Comparison of ENCODE assay signal across 10 cellular contexts in the genomic region with DNA sequence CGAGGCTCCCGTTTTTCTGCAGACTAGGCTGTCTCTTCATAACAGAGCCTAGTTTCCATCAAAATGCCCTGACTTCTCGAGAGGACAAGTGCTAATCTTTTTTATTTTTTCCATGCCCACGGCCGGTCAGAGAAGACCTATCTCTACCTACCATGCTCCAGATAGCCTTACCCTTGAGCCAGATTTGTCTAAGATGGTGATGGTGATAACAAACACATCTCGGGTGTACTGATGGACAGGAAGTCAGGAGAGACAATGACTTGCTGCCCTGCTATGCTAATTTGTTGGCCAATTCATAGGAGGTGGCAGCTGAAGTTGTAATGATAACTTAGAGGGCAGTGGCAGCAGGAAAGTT. TPM values are rescaled to one million over a fixed set of nuclear protein-coding genes. Genes with fewer than 3 reads are reported as not detected.
DNase-seq lines count a peak whose midpoint lies in the region; ATAC-seq lines count a peak whose summit lies in the region.
"Had no signal": no experiment of that assay in that cellular context is flagged by ENCODE, and none has a peak within 500 bp of the region (broad histone marks: within the 10 kb centered on the region; RNA-seq: fewer than 3 reads in every experiment).

No MANE protein-coding gene starts in this region.

- DNase-seq in activated T-cell treated with anti-CD3 and anti-CD28 coated beads, Interleukin-2, amount 50 U/mL, for 24 hours, result no peak
- DNase-seq in activated T-cell treated with anti-CD3 and anti-CD28 coated beads for 4 hours (no peak), DMS 273 treated with DMSO at 0.1 percent for 48 hours (lab: John Stamatoyannopoulos, UW) (no peak), SIG-M5 (lab: John Stamatoyannopoulos, UW) (no peak)
- no peak for DNase-seq in activated CD4-positive, alpha-beta memory T cell treated with anti-CD3 and anti-CD28 coated beads for 36 hours
- no peak for DNase-seq in stimulated activated effector memory CD8-positive, alpha-beta T cell treated with anti-CD3 and anti-CD28 coated beads, Interleukin-12 subunit alpha, Interleukin-12 subunit beta, amount 100 ng/mL, for 72 hours (ENCODE audit: low spot score in 2 of 2)
- DNase-seq: left cardiac atrium had no signal

- no peaks in the 10 kb centered on the region for H3K27me3 Mint-ChIP-seq in activated T-cell treated with anti-CD3 and anti-CD28 coated beads, Interleukin-2, amount 50 U/mL, for 24 hours
- H3K27me3 Mint-ChIP-seq in activated CD4-positive, alpha-beta memory T cell treated with anti-CD3 and anti-CD28 coated beads for 36 hours, result no peaks in the 10 kb centered on the region

- CTCF ChIA-PET in activated CD4-positive, alpha-beta memory T cell treated with anti-CD3 and anti-CD28 coated beads for 36 hours (lab: Charles Lee), result interaction anchor here (1.0 to 1.5 kb wide), 6 partner anchors 14 to 81 kb away, joined by 3 to 5 read pairs (median 3); no protein-coding TSS in a partner anchor

- peak overlapping the region; percentile 55 for H3K4me3 Mint-ChIP-seq in activated T-cell treated with anti-CD3 and anti-CD28 coated beads, Interleukin-2, amount 50 U/mL, for 24 hours
- peak overlapping the region; percentile 51 for H3K4me3 Mint-ChIP-seq in activated CD4-positive, alpha-beta memory T cell treated with anti-CD3 and anti-CD28 coated beads for 36 hours
- H3K4me3 Mint-ChIP-seq in stimulated activated effector memory CD8-positive, alpha-beta T cell treated with anti-CD3 and anti-CD28 coated beads, Interleukin-12 subunit alpha, Interleukin-12 subunit beta, amount 100 ng/mL, for 72 hours, result peak overlapping the region; percentile 46
- H3K4me3 Mint-ChIP-seq: neural crest cell had no signal

- intact Hi-C loops in activated CD4-positive, alpha-beta memory T cell treated with anti-CD3 and anti-CD28 coated beads for 36 hours (cut with micrococcal nuclease), result loop anchor here (1.0 kb wide), 5 partner anchors 33 to 143 kb away; a partner anchor contains a TSS

- H3K4me1 Mint-ChIP-seq in activated T-cell treated with anti-CD3 and anti-CD28 coated beads, Interleukin-2, amount 50 U/mL, for 24 hours (ENCODE audit: low read depth), result peaks cover 47% of the 10 kb centered on the region
- peaks cover 33% of the 10 kb centered on the region for H3K4me1 Mint-ChIP-seq in activated CD4-positive, alpha-beta memory T cell treated with anti-CD3 and anti-CD28 coated beads for 36 hours (ENCODE audit: low read depth)
- H3K4me1 Mint-ChIP-seq in stimulated activated effector memory CD8-positive, alpha-beta T cell treated with anti-CD3 and anti-CD28 coated beads, Interleukin-12 subunit alpha, Interleukin-12 subunit beta, amount 100 ng/mL, for 72 hours, result peaks cover 28% of the 10 kb centered on the region
- H3K4me1 Mint-ChIP-seq: neural crest cell had no signal

- POLR2A ChIA-PET in activated CD4-positive, alpha-beta memory T cell treated with anti-CD3 and anti-CD28 coated beads for 36 hours (lab: Charles Lee), result interaction anchor here (0.8 to 2.2 kb wide), 7 partner anchors 31 to 108 kb away, joined by 3 to 14 read pairs (median 8); a partner anchor contains a TSS

- H3K36me3 Mint-ChIP-seq in activated T-cell treated with anti-CD3 and anti-CD28 coated beads, Interleukin-2, amount 50 U/mL, for 24 hours (ENCODE audit: low read depth), result peaks cover 88% of the 10 kb centered on the region
- peaks cover 29% of the 10 kb centered on the region for H3K36me3 Mint-ChIP-seq in activated CD4-positive, alpha-beta memory T cell treated with anti-CD3 and anti-CD28 coated beads for 36 hours
- peaks cover 99% of the 10 kb centered on the region for H3K36me3 Mint-ChIP-seq in stimulated activated effector memory CD8-positive, alpha-beta T cell treated with anti-CD3 and anti-CD28 coated beads, Interleukin-12 subunit alpha, Interleukin-12 subunit beta, amount 100 ng/mL, for 72 hours

- H3K27ac Mint-ChIP-seq in activated T-cell treated with anti-CD3 and anti-CD28 coated beads, Interleukin-2, amount 50 U/mL, for 24 hours, result peak overlapping the region; percentile 98
- peak overlapping the region; percentile 97 for H3K27ac Mint-ChIP-seq in activated CD4-positive, alpha-beta memory T cell treated with anti-CD3 and anti-CD28 coated beads for 36 hours
- H3K27ac Mint-ChIP-seq in stimulated activated effector memory CD8-positive, alpha-beta T cell treated with anti-CD3 and anti-CD28 coated beads, Interleukin-12 subunit alpha, Interleukin-12 subunit beta, amount 100 ng/mL, for 72 hours, result peak overlapping the region; percentile 77

- ATAC-seq in HG02759 (IDR thresholded peaks at IDR 0.05; ENCODE audit: unreplicated experiment) (peak; percentile 11), HG03095 (IDR thresholded peaks at IDR 0.05; ENCODE audit: unreplicated experiment) (no peak)
- ATAC-seq in stimulated activated effector memory CD8-positive, alpha-beta T cell treated with anti-CD3 and anti-CD28 coated beads, Interleukin-12 subunit alpha, Interleukin-12 subunit beta, amount 100 ng/mL, for 72 hours, result peak; percentile 1
- ATAC-seq: left cardiac atrium had no signal

- H3K9me3 Mint-ChIP-seq in activated T-cell treated with anti-CD3 and anti-CD28 coated beads, Interleukin-2, amount 50 U/mL, for 24 hours, result no peaks in the 10 kb centered on the region
- H3K9me3 Mint-ChIP-seq in activated CD4-positive, alpha-beta memory T cell treated with anti-CD3 and anti-CD28 coated beads for 36 hours, result no peaks in the 10 kb centered on the region
- H3K9me3 Mint-ChIP-seq in stimulated activated effector memory CD8-positive, alpha-beta T cell treated with anti-CD3 and anti-CD28 coated beads, Interleukin-12 subunit alpha, Interleukin-12 subunit beta, amount 100 ng/mL, for 72 hours, result no peaks in the 10 kb centered on the region
- H3K9me3 Mint-ChIP-seq: neural crest cell had no signal

RNA-seq across cellular contexts. Expression of a gene that starts 42.2 kb away (rescaled TPM):
- 10 to 100 TPM; 19.5 to 20.2 TPM for total RNA-seq in activated CD4-positive, alpha-beta memory T cell treated with anti-CD3 and anti-CD28 coated beads for 36 hours

RNA-seq across cellular contexts. Expression of a gene that starts 44.6 kb away (rescaled TPM):
- total RNA-seq in activated CD4-positive, alpha-beta memory T cell treated with anti-CD3 and anti-CD28 coated beads for 36 hours, result 100 to 1,000 TPM; 154 to 156 TPM
